ENCODE assay signal across 8 cellular contexts in the genomic region with DNA sequence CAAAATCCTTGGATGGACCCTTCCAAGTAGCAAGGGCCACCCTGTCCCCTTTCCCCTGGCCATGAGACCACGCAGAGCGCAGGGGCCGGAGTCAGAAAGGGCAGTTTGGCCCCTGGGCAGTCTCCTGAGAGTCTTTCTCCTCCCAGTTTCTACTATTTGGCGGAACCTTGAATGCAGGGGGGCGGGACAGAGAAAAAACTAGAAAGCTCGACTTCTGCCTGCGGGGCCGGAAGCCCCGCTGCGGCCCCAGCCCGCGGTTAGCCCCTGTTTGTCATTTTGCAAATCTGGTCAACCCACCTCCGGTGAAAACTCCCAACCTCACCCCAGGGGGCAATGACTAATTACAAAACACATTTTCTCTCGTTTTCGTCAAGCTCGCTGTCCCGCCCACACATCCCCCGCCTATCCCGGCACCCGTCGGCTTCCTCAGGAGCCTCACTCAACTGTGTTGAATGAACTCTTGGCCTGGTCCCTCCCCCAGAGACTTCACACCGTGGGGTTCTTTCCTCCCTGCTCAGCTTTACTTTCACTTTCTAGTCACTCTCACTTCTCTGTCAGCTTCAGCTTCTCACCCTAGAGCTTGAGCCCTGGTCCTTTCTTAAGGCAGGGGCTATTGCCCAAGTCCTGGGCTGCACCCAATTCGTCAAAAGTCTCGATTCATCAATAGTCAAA.
A peak's percentile ranks its signal among the peaks of the same experiment; 100 is the strongest.
DNase-seq lines count a peak whose midpoint lies in the region; ATAC-seq and TF ChIP-seq lines count a peak whose summit lies in the region.

No MANE protein-coding gene starts in this region.

- peak overlapping the region; percentile 55 for H3K4me3 ChIP-seq in BLaER1

- peak; percentile 64 for DNase-seq in OCI-M2 (lab: John Stamatoyannopoulos, UW; ENCODE audit: unreplicated experiment)
- DNase-seq in activated T-cell treated with anti-CD3 and anti-CD28 coated beads, Interleukin-2, amount 50 U/mL, for 72 hours: peak; percentile 98 to 100
- DNase-seq in fibroblast of gingiva (ENCODE audit: low read depth): peak; percentile 81
- DNase-seq in natural killer cell: peak; percentile 92
- DNase-seq in stimulated activated naive B cell treated with anti-CD40 and anti-IgM and Interleukin-4, amounts not matched to agents 10 μg/mL and 1 μg/mL and 100 μg/mL, for 72 hours: peak; percentile 99

- no peaks in the 10 kb centered on the region for H3K9me3 Mint-ChIP-seq in activated T-cell treated with anti-CD3 and anti-CD28 coated beads, Interleukin-2, amount 50 U/mL, for 72 hours
- no peaks in the 10 kb centered on the region for H3K9me3 Mint-ChIP-seq in natural killer cell
- no peaks in the 10 kb centered on the region for H3K9me3 Mint-ChIP-seq in stimulated activated naive B cell treated with anti-CD40 and anti-IgM and Interleukin-4, amounts not matched to agents 10 μg/mL and 1 μg/mL and 100 μg/mL, for 72 hours

- H3K36me3 ChIP-seq in BLaER1: no peaks in the 10 kb centered on the region

- peak overlapping the region; percentile 67 to 90 for H3K4me3 Mint-ChIP-seq in activated T-cell treated with anti-CD3 and anti-CD28 coated beads, Interleukin-2, amount 50 U/mL, for 72 hours
- H3K4me3 Mint-ChIP-seq in natural killer cell: peak overlapping the region; percentile 89
- peak overlapping the region; percentile 83 to 86 for H3K4me3 Mint-ChIP-seq in stimulated activated naive B cell treated with anti-CD40 and anti-IgM and Interleukin-4, amounts not matched to agents 10 μg/mL and 1 μg/mL and 100 μg/mL, for 72 hours

- H3K27ac ChIP-seq in BLaER1: no peak overlapping the region; the same call in 1 of the 2 replicates

- no peaks in the 10 kb centered on the region for H3K27me3 Mint-ChIP-seq in activated T-cell treated with anti-CD3 and anti-CD28 coated beads, Interleukin-2, amount 50 U/mL, for 72 hours (ENCODE audit: low read depth)
- peaks cover 7 to 13% of the 10 kb centered on the region in 2 donors for H3K27me3 Mint-ChIP-seq in natural killer cell (ENCODE audit: low read depth in 2 of 2)
- no peaks in the 10 kb centered on the region for H3K27me3 Mint-ChIP-seq in stimulated activated naive B cell treated with anti-CD40 and anti-IgM and Interleukin-4, amounts not matched to agents 10 μg/mL and 1 μg/mL and 100 μg/mL, for 72 hours

- peak overlapping the region; percentile 41 for H3K9ac ChIP-seq in BLaER1

- peak overlapping the region; percentile 62 for H3K27ac Mint-ChIP-seq in activated T-cell treated with anti-CD3 and anti-CD28 coated beads, Interleukin-2, amount 50 U/mL, for 72 hours
- peak overlapping the region; percentile 91 to 95 for H3K27ac Mint-ChIP-seq in natural killer cell
- H3K27ac Mint-ChIP-seq in stimulated activated naive B cell treated with anti-CD40 and anti-IgM and Interleukin-4, amounts not matched to agents 10 μg/mL and 1 μg/mL and 100 μg/mL, for 72 hours: peak overlapping the region; percentile 99

- intact Hi-C loops in natural killer cell (cut with micrococcal nuclease): loop anchor here (1.0 to 10.0 kb wide), 5 partner anchors 14 to 79 kb away; a partner anchor contains a TSS

- H3K4me1 ChIP-seq in BLaER1: peaks cover 66% of the 10 kb centered on the region

- peak; percentile 45 for TF ChIP-seq POLR2A in GM19099 (IDR thresholded peaks at IDR 0.05; ENCODE audit: extremely low read depth, insufficient read length, low read depth)

- TF ChIP-seq CTCF in natural killer cell (IDR thresholded peaks at IDR 0.05): no peak

- H3K4me1 Mint-ChIP-seq in activated T-cell treated with anti-CD3 and anti-CD28 coated beads, Interleukin-2, amount 50 U/mL, for 72 hours (ENCODE audit: low read depth): peaks cover 99% of the 10 kb centered on the region
- peaks cover 70 to 91% of the 10 kb centered on the region in 2 donors for H3K4me1 Mint-ChIP-seq in natural killer cell
- peaks cover 62 to 93% of the 10 kb centered on the region in 2 donors for H3K4me1 Mint-ChIP-seq in stimulated activated naive B cell treated with anti-CD40 and anti-IgM and Interleukin-4, amounts not matched to agents 10 μg/mL and 1 μg/mL and 100 μg/mL, for 72 hours

- peak overlapping the region; percentile 98 for H3K4me2 ChIP-seq in BLaER1

- peaks cover 11% of the 10 kb centered on the region; the same call in 1 of the 2 replicates for H4K20me1 ChIP-seq in BLaER1

- peaks cover 2% of the 10 kb centered on the region in 2 donors for H3K36me3 Mint-ChIP-seq in activated T-cell treated with anti-CD3 and anti-CD28 coated beads, Interleukin-2, amount 50 U/mL, for 72 hours (ENCODE audit: insufficient read depth in 2 of 2)
- no peaks in the 10 kb centered on the region for H3K36me3 Mint-ChIP-seq in natural killer cell
- peaks cover 0 to 27% of the 10 kb centered on the region in 2 donors for H3K36me3 Mint-ChIP-seq in stimulated activated naive B cell treated with anti-CD40 and anti-IgM and Interleukin-4, amounts not matched to agents 10 μg/mL and 1 μg/mL and 100 μg/mL, for 72 hours

- H3K9me3 ChIP-seq in BLaER1: no peaks in the 10 kb centered on the region

- no peaks in the 10 kb centered on the region for H3K27me3 ChIP-seq in BLaER1

- ATAC-seq in HG03342 (IDR thresholded peaks at IDR 0.05; ENCODE audit: unreplicated experiment) (peak; percentile 73), natural killer cell (peak; percentile 87 to 98 (median 93))
- ATAC-seq in activated T-cell treated with anti-CD3 and anti-CD28 coated beads, Interleukin-2, amount 50 U/mL, for 72 hours (replicated peaks in 1 of 2): peak; percentile 90
- ATAC-seq in stimulated activated naive B cell treated with anti-CD40 and anti-IgM and Interleukin-4, amounts not matched to agents 10 μg/mL and 1 μg/mL and 100 μg/mL, for 72 hours (replicated peaks): peak; percentile 90 to 94
